16 cellular contexts compared by ENCODE assay signal in the genomic region with DNA sequence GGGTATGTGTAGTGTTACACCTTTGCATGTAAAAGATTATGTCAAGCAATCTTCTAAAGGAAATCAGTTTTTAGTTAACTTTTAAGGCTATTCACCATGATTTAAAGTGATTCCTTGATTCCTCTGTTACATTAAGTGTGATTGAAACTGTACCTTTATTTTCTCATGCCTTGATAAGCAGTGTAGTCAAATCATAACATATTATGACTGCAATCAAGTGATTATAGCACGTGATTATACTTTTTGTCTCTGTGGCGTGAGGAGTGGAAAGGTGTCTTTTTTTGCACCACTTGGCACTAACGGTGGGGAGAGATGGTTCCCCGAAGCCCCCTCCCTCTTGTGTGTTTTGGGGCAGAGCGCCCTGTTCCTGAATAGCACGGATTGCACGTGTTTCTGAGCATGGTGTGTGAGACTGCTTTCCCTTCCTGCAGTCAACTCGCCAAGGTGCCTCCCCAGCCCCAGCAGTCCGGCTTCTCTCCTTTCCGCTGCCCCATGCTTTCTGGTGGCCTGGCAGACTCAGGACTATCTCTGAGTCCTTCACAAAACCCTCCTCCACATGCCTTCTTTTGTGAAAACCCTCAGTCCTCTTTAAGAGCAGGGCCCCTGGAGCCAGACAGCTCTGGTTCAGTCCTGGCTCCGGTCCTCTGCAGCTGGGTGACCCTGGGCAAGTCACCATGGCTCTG.
"Had no signal": no experiment of that assay in that cellular context is flagged by ENCODE, and none has a peak within 500 bp of the region (broad histone marks: within the 10 kb centered on the region; RNA-seq: fewer than 3 reads in every experiment).

No MANE protein-coding gene starts in this region.

- H3K36me3 ChIP-seq: esophagus squamous epithelium, sigmoid colon had no signal

- H3K27ac Mint-ChIP-seq: dendritic cell treated with granulocyte-macrophage colony-stimulating factor and Interleukin-4, amounts not matched to agents 40 ng/mL and 50 ng/mL, for 4 days; naive thymus-derived CD4-positive, alpha-beta T cell; nephron progenitor cell had no signal

- H3K27me3 Mint-ChIP-seq: type B pancreatic cell had no signal

- H3K4me3 Mint-ChIP-seq: dendritic cell treated with granulocyte-macrophage colony-stimulating factor and Interleukin-4, amounts not matched to agents 40 ng/mL and 50 ng/mL, for 4 days; naive thymus-derived CD4-positive, alpha-beta T cell; nephron progenitor cell; type B pancreatic cell had no signal

- H2AFZ ChIP-seq: hepatocyte had no signal

- H3K36me3 Mint-ChIP-seq: naive thymus-derived CD4-positive, alpha-beta T cell had no signal

- H3K4me2 ChIP-seq: hepatocyte had no signal

- H3K9me3 Mint-ChIP-seq: dendritic cell treated with granulocyte-macrophage colony-stimulating factor and Interleukin-4, amounts not matched to agents 40 ng/mL and 50 ng/mL, for 4 days; naive thymus-derived CD4-positive, alpha-beta T cell; type B pancreatic cell had no signal

- H3K27me3 ChIP-seq: esophagus squamous epithelium, gastroesophageal sphincter, hepatocyte, sigmoid colon had no signal

- DNase-seq: esophagus squamous epithelium; foreskin fibroblast; left cardiac atrium; left ventricle myocardium superior; mesenchymal stem cell; naive thymus-derived CD4-positive, alpha-beta T cell; nephron progenitor cell; sigmoid colon; stimulated activated CD4-positive, alpha-beta T cell treated with anti-CD3 and anti-CD28 coated beads, Interleukin-2, amount 100 ng/mL, for 48 hours; stimulated activated naive CD4-positive, alpha-beta T cell treated with Interleukin-2 at 50 U/mL for 16 hours had no signal

- H3K9me3 ChIP-seq: esophagus squamous epithelium, gastroesophageal sphincter, sigmoid colon had no signal

- H3K27ac ChIP-seq: esophagus squamous epithelium, gastroesophageal sphincter, hepatocyte, sigmoid colon, skin epidermis had no signal

- H3K4me3 ChIP-seq: esophagus squamous epithelium, gastroesophageal sphincter, hepatocyte, lung, sigmoid colon, skin epidermis had no signal

- ATAC-seq: gastroesophageal sphincter; left cardiac atrium; left ventricle myocardium superior; naive thymus-derived CD4-positive, alpha-beta T cell had no signal
